In genomic region chr19:38268539-38268938, GRCh38 we compare ENCODE assay signal across 15 cellular contexts. TPM values are rescaled to one million over a fixed set of nuclear protein-coding genes. Genes with fewer than 3 reads are reported as not detected.
DNase-seq lines count a peak whose midpoint lies in the region; ATAC-seq, FAIRE-seq and TF ChIP-seq lines count a peak whose summit lies in the region.
"Had no signal": no experiment of that assay in that cellular context is flagged by ENCODE, and none has a peak within 500 bp of the region (broad histone marks: within the 10 kb centered on the region; RNA-seq: fewer than 3 reads in every experiment).

No MANE protein-coding gene starts in this region.

- H3K4me3 ChIP-seq in HUES64 (ENCODE audit: low read length): no peak overlapping the region
- H3K4me3 ChIP-seq in keratinocyte (ENCODE audit: control insufficient read depth in 2 of 3, extremely low read depth in 1 of 3, insufficient read depth in 2 of 3, low read depth in 1 of 3, low read length in 3 of 3): peak overlapping the region; percentile 90 to 99 (median 96)
- no peak overlapping the region for H3K4me3 ChIP-seq in suprapubic skin
- H3K4me3 ChIP-seq in thyroid gland (replicated peaks in 1 of 3): no peak overlapping the region
- H3K4me3 ChIP-seq: ovary had no signal

- H3K27ac Mint-ChIP-seq in activated T-helper 2 cell treated with anti-CD3 and anti-CD28 coated beads, Interferon-gamma antibody, Interleukin-2, Interleukin-4, amounts not matched to agents 10 μg/mL and 5 μg/mL and 100 μg/mL, durations not matched to agents 14 hours and 24 hours and 36 hours: peak overlapping the region; percentile 3
- no peak overlapping the region for H3K27ac Mint-ChIP-seq in endothelial cell (ENCODE audit: unreplicated experiment)
- H3K27ac Mint-ChIP-seq: activated naive CD8-positive, alpha-beta T cell treated with anti-CD3 and anti-CD28 coated beads for 36 hours; CD4-positive, alpha-beta T cell had no signal

- peaks cover 8% of the 10 kb centered on the region for H3K9me1 ChIP-seq in keratinocyte (ENCODE audit: control insufficient read depth, extremely low read depth, insufficient read depth, low read length)

- peaks cover 91% of the 10 kb centered on the region for H3K79me2 ChIP-seq in keratinocyte (ENCODE audit: control insufficient read depth, insufficient read depth, low read length)

- 69% methylated on average over 8 of the region's 8 CpGs for WGBS in HUES64
- 49% methylated on average over 8 of the region's 8 CpGs for WGBS in suprapubic skin
- 74 to 81% methylated on average over 8 of the region's 8 CpGs for WGBS in thyroid gland, 2 donors

- H3K27me3 ChIP-seq in HUES64 (ENCODE audit: insufficient read depth, low read length): no peaks in the 10 kb centered on the region
- no peaks in the 10 kb centered on the region for H3K27me3 ChIP-seq in keratinocyte (ENCODE audit: control insufficient read depth, extremely low read depth, insufficient read depth, low read length)
- H3K27me3 ChIP-seq in suprapubic skin: peaks cover 4% of the 10 kb centered on the region
- H3K27me3 ChIP-seq in thyroid gland: no peaks in the 10 kb centered on the region
- H3K27me3 ChIP-seq: ovary had no signal

- TF ChIP-seq CTCF in keratinocyte (optimal IDR thresholded peaks at IDR 0.05 in 1 of 3, IDR thresholded peaks at IDR 0.05 in 1 of 3, conservative IDR thresholded peaks at IDR 0.05 in 1 of 3; ENCODE audit: extremely low read depth in 1 of 3, insufficient read depth in 2 of 3, low read length in 3 of 3): no peak
- no peak for TF ChIP-seq CTCF in suprapubic skin (IDR thresholded peaks at IDR 0.05)
- no peak for TF ChIP-seq CTCF in endothelial cell (IDR thresholded peaks at IDR 0.05; ENCODE audit: unreplicated experiment)
- no peak for TF ChIP-seq CTCF in thyroid gland (IDR thresholded peaks at IDR 0.05)

- intact Hi-C loops in activated T-helper 2 cell treated with anti-CD3 and anti-CD28 coated beads, Interferon-gamma antibody, Interleukin-2, Interleukin-4, amounts not matched to agents 10 μg/mL and 5 μg/mL and 100 μg/mL, durations not matched to agents 14 hours and 24 hours and 36 hours (cut with micrococcal nuclease): no loop called here
- intact Hi-C loops in thyroid gland (cut with DNase I): no loop called here

- H3K27ac ChIP-seq in HUES64 (ENCODE audit: low read depth, low read length) (peak overlapping the region; percentile 47; the same call in 1 of the 2 replicates), keratinocyte (ENCODE audit: control insufficient read depth, insufficient read depth, low read length) (peak overlapping the region; percentile 95), suprapubic skin (peak overlapping the region; percentile 87), thyroid gland (peak overlapping the region in 1 of 3 donors; percentile 76)

- H3K27me3 Mint-ChIP-seq in activated T-helper 2 cell treated with anti-CD3 and anti-CD28 coated beads, Interferon-gamma antibody, Interleukin-2, Interleukin-4, amounts not matched to agents 10 μg/mL and 5 μg/mL and 100 μg/mL, durations not matched to agents 14 hours and 24 hours and 36 hours (ENCODE audit: low read depth): no peaks in the 10 kb centered on the region
- peaks cover 10% of the 10 kb centered on the region for H3K27me3 Mint-ChIP-seq in endothelial cell (ENCODE audit: unreplicated experiment)
- H3K27me3 Mint-ChIP-seq: activated naive CD8-positive, alpha-beta T cell treated with anti-CD3 and anti-CD28 coated beads for 36 hours; CD4-positive, alpha-beta T cell had no signal

- DNase-seq in activated T-helper 2 cell treated with anti-CD3 and anti-CD28 coated beads, Interferon-gamma antibody, Interleukin-2, Interleukin-4, amounts not matched to agents 10 μg/mL and 5 μg/mL and 100 μg/mL, durations not matched to agents 14 hours and 24 hours and 36 hours (ENCODE audit: low spot score): no peak
- DNase-seq in keratinocyte (ENCODE audit: low read depth, low spot score): no peak
- DNase-seq in suprapubic skin (ENCODE audit: low spot score in 2 of 2): no peak
- no peak for DNase-seq in endothelial cell (ENCODE audit: low spot score)
- DNase-seq in thyroid gland: no peak
- DNase-seq: activated naive CD8-positive, alpha-beta T cell treated with anti-CD3 and anti-CD28 coated beads for 36 hours; CD4-positive, alpha-beta T cell; Kasumi-1; NCI-H2029 treated with DMSO at 0.1 percent for 48 hours; ovary had no signal

- dilution Hi-C loops in keratinocyte (cut with MboI; ENCODE audit: extremely low pct_ligation_motif_present, low sequenced_read_pairs): no loop called here

- TF ChIP-seq POLR2A in suprapubic skin (IDR thresholded peaks at IDR 0.05) (no peak), thyroid gland (IDR thresholded peaks at IDR 0.05) (no peak)

- H3K9me3 ChIP-seq in HUES64 (ENCODE audit: insufficient read depth, low read depth, low read length): no peaks in the 10 kb centered on the region
- H3K9me3 ChIP-seq in keratinocyte (ENCODE audit: control insufficient read depth, low read depth, low read length): no peaks in the 10 kb centered on the region
- H3K9me3 ChIP-seq in suprapubic skin: no peaks in the 10 kb centered on the region
- no peaks in the 10 kb centered on the region for H3K9me3 ChIP-seq in thyroid gland
- H3K9me3 ChIP-seq: ovary had no signal

- peaks cover 18% of the 10 kb centered on the region for H3K36me3 Mint-ChIP-seq in activated T-helper 2 cell treated with anti-CD3 and anti-CD28 coated beads, Interferon-gamma antibody, Interleukin-2, Interleukin-4, amounts not matched to agents 10 μg/mL and 5 μg/mL and 100 μg/mL, durations not matched to agents 14 hours and 24 hours and 36 hours (ENCODE audit: low read depth)
- no peaks in the 10 kb centered on the region for H3K36me3 Mint-ChIP-seq in endothelial cell (ENCODE audit: low read depth, unreplicated experiment)

- H3K4me3 Mint-ChIP-seq in activated T-helper 2 cell treated with anti-CD3 and anti-CD28 coated beads, Interferon-gamma antibody, Interleukin-2, Interleukin-4, amounts not matched to agents 10 μg/mL and 5 μg/mL and 100 μg/mL, durations not matched to agents 14 hours and 24 hours and 36 hours (ENCODE audit: low read depth): no peak overlapping the region
- no peak overlapping the region for H3K4me3 Mint-ChIP-seq in endothelial cell (ENCODE audit: unreplicated experiment)
- H3K4me3 Mint-ChIP-seq: activated naive CD8-positive, alpha-beta T cell treated with anti-CD3 and anti-CD28 coated beads for 36 hours had no signal

- H3K9ac ChIP-seq in HUES64 (ENCODE audit: low read depth, low read length) (no peak overlapping the region), keratinocyte (ENCODE audit: control insufficient read depth, extremely low read depth, insufficient read depth, low read length) (peak overlapping the region; percentile 93)

- no peak overlapping the region for H2AFZ ChIP-seq in keratinocyte (ENCODE audit: control insufficient read depth, low read length)

- H3K4me1 ChIP-seq in HUES64 (ENCODE audit: insufficient read depth, low read length) (peaks cover 34% of the 10 kb centered on the region), keratinocyte (ENCODE audit: control insufficient read depth, extremely low read depth, insufficient read depth, low read length) (peaks cover 38% of the 10 kb centered on the region), suprapubic skin (peaks cover 50% of the 10 kb centered on the region), thyroid gland (peaks cover 33 to 58% of the 10 kb centered on the region in 2 donors)

- H3K36me3 ChIP-seq in HUES64 (ENCODE audit: insufficient read depth, low read length): no peaks in the 10 kb centered on the region
- H3K36me3 ChIP-seq in keratinocyte (ENCODE audit: control insufficient read depth in 2 of 2, extremely low read depth in 1 of 2, insufficient read depth in 2 of 2, low read length in 2 of 2): peaks cover 7 to 21% of the 10 kb centered on the region in 2 experiments
- H3K36me3 ChIP-seq in suprapubic skin: no peaks in the 10 kb centered on the region
- no peaks in the 10 kb centered on the region for H3K36me3 ChIP-seq in thyroid gland
- H3K36me3 ChIP-seq: ovary had no signal

- H3K4me1 Mint-ChIP-seq in activated T-helper 2 cell treated with anti-CD3 and anti-CD28 coated beads, Interferon-gamma antibody, Interleukin-2, Interleukin-4, amounts not matched to agents 10 μg/mL and 5 μg/mL and 100 μg/mL, durations not matched to agents 14 hours and 24 hours and 36 hours (ENCODE audit: low read depth): peaks cover 50% of the 10 kb centered on the region
- peaks cover 29% of the 10 kb centered on the region for H3K4me1 Mint-ChIP-seq in endothelial cell (ENCODE audit: unreplicated experiment)

- peaks cover 40% of the 10 kb centered on the region for H4K20me1 ChIP-seq in keratinocyte (ENCODE audit: control insufficient read depth, extremely low read depth, insufficient read depth, low read length)

- H3K9me3 Mint-ChIP-seq in activated T-helper 2 cell treated with anti-CD3 and anti-CD28 coated beads, Interferon-gamma antibody, Interleukin-2, Interleukin-4, amounts not matched to agents 10 μg/mL and 5 μg/mL and 100 μg/mL, durations not matched to agents 14 hours and 24 hours and 36 hours: no peaks in the 10 kb centered on the region
- no peaks in the 10 kb centered on the region for H3K9me3 Mint-ChIP-seq in endothelial cell (ENCODE audit: unreplicated experiment)
- H3K9me3 Mint-ChIP-seq: CD4-positive, alpha-beta T cell had no signal

- peak overlapping the region; percentile 99 for H3K4me2 ChIP-seq in keratinocyte (ENCODE audit: control insufficient read depth, extremely low read depth, insufficient read depth, low read depth, low read length)

- TF ChIP-seq EP300 in suprapubic skin (IDR thresholded peaks at IDR 0.05): no peak

- no peak for ATAC-seq in HG03457 (IDR thresholded peaks at IDR 0.05; ENCODE audit: unreplicated experiment)

- peak; percentile 41 for FAIRE-seq in keratinocyte (lab: Jason Lieb, UNC)
- FAIRE-seq: G401.6 had no signal

RNA-seq across cellular contexts. Expression of gene SPINT2, which starts 4.2 kb away (rescaled TPM):
- polyA plus RNA-seq in HUES64 (2013, experiment 1 of 2): 158 TPM
- 161 TPM for polyA plus RNA-seq in HUES64 (2013, experiment 2 of 2)
- total RNA-seq in activated T-helper 2 cell treated with anti-CD3 and anti-CD28 coated beads, Interferon-gamma antibody, Interleukin-2, Interleukin-4, amounts not matched to agents 10 μg/mL and 5 μg/mL and 100 μg/mL, durations not matched to agents 14 hours and 24 hours and 36 hours: 161 and 165 TPM in 2 replicates
- polyA plus RNA-seq in keratinocyte: 362 to 472 TPM (median 363 TPM) in 3 replicates
- polyA plus RNA-seq in keratinocyte (2011; ENCODE audit: low read depth): 293 TPM
- 250 and 352 TPM in 2 replicates for polyA plus RNA-seq in keratinocyte (2011; cell fraction: cytosol; rRNA removed)
- polyA plus RNA-seq in keratinocyte (2011; cell fraction: nucleus; rRNA removed): 891 and 980 TPM in 2 replicates
- polyA plus RNA-seq in keratinocyte (2012; ENCODE audit: low replicate concordance): 601 and 646 TPM in 2 replicates
- 182 to 293 TPM (median 269 TPM) in 3 replicates for polyA minus RNA-seq in keratinocyte
- polyA minus RNA-seq in keratinocyte (2011; cell fraction: cytosol; rRNA and poly(A)+ RNA removed): 465 TPM
- 290 and 325 TPM in 2 replicates for polyA minus RNA-seq in keratinocyte (2011; cell fraction: nucleus; rRNA and poly(A)+ RNA removed)
- total RNA-seq in suprapubic skin: 100 to 1,000 TPM; 359 to 639 (median 494) TPM
- total RNA-seq in endothelial cell (ENCODE audit: unreplicated experiment): 93.4 TPM
- 1,000 to 10,000 TPM in 1 of 4 donors, 100 to 1,000 TPM in 3; 424 to 1,529 (median 712) TPM for total RNA-seq in thyroid gland
- total RNA-seq: SK-MEL-5 had no signal

RNA-seq across cellular contexts. Expression of gene PPP1R14A, which starts 12.4 kb away (rescaled TPM):
- 4.4 TPM for polyA plus RNA-seq in HUES64 (2013, experiment 1 of 2)
- 7.0 TPM for polyA plus RNA-seq in HUES64 (2013, experiment 2 of 2)
- total RNA-seq in activated T-helper 2 cell treated with anti-CD3 and anti-CD28 coated beads, Interferon-gamma antibody, Interleukin-2, Interleukin-4, amounts not matched to agents 10 μg/mL and 5 μg/mL and 100 μg/mL, durations not matched to agents 14 hours and 24 hours and 36 hours: 98.7 and 98.9 TPM in 2 replicates
- 2.6 to 3.1 TPM (median 2.7 TPM) in 3 replicates for polyA plus RNA-seq in keratinocyte
- 1.6 TPM for polyA plus RNA-seq in keratinocyte (2011; ENCODE audit: low read depth)
- 0.79 and 3.3 TPM in 2 replicates for polyA plus RNA-seq in keratinocyte (2011; cell fraction: cytosol; rRNA removed)
- polyA plus RNA-seq in keratinocyte (2011; cell fraction: nucleus; rRNA removed): 1.3 and 1.4 TPM in 2 replicates
- 0.75 and 5.7 TPM in 2 replicates for polyA plus RNA-seq in keratinocyte (2012; ENCODE audit: low replicate concordance)
- 0.43 TPM in 1 of 3 replicates, not detected in the others for polyA minus RNA-seq in keratinocyte
- 5.9 TPM for polyA minus RNA-seq in keratinocyte (2011; cell fraction: cytosol; rRNA and poly(A)+ RNA removed)
- polyA minus RNA-seq in keratinocyte (2011; cell fraction: nucleus; rRNA and poly(A)+ RNA removed): not detected in 2 replicates
- total RNA-seq in suprapubic skin: 10 to 100 TPM in 1 of 4 donors, 1 to 10 TPM in 3; 2.3 to 13.3 (median 7.7) TPM
- 2.1 TPM for total RNA-seq in endothelial cell (ENCODE audit: unreplicated experiment)
- 10 to 100 TPM in 1 of 4 donors, 1 to 10 TPM in 3; 2.8 to 11.9 (median 4.3) TPM for total RNA-seq in thyroid gland
- total RNA-seq: activated naive CD8-positive, alpha-beta T cell treated with anti-CD3 and anti-CD28 coated beads for 36 hours; CD4-positive, alpha-beta T cell; SK-MEL-5 had no signal

RNA-seq across cellular contexts. Expression of gene C19orf33, which starts 35.5 kb away (rescaled TPM):
- polyA plus RNA-seq in HUES64 (2013, experiment 1 of 2): 0.95 TPM
- polyA plus RNA-seq in HUES64 (2013, experiment 2 of 2): not detected
- total RNA-seq in activated T-helper 2 cell treated with anti-CD3 and anti-CD28 coated beads, Interferon-gamma antibody, Interleukin-2, Interleukin-4, amounts not matched to agents 10 μg/mL and 5 μg/mL and 100 μg/mL, durations not matched to agents 14 hours and 24 hours and 36 hours: 2.0 TPM in 1 of 2 replicates, not detected in the other
- polyA plus RNA-seq in keratinocyte: 302 to 496 TPM (median 366 TPM) in 3 replicates
- 241 TPM for polyA plus RNA-seq in keratinocyte (2011; ENCODE audit: low read depth)
- polyA plus RNA-seq in keratinocyte (2011; cell fraction: cytosol; rRNA removed): 214 and 781 TPM in 2 replicates
- 102 and 139 TPM in 2 replicates for polyA plus RNA-seq in keratinocyte (2011; cell fraction: nucleus; rRNA removed)
- 360 and 816 TPM in 2 replicates for polyA plus RNA-seq in keratinocyte (2012; ENCODE audit: low replicate concordance)
- 35.2 to 58.7 TPM (median 44.3 TPM) in 3 replicates for polyA minus RNA-seq in keratinocyte
- 220 TPM for polyA minus RNA-seq in keratinocyte (2011; cell fraction: cytosol; rRNA and poly(A)+ RNA removed)
- 42.0 and 55.5 TPM in 2 replicates for polyA minus RNA-seq in keratinocyte (2011; cell fraction: nucleus; rRNA and poly(A)+ RNA removed)
- total RNA-seq in suprapubic skin: 100 to 1,000 TPM; 182 to 452 (median 349) TPM
- total RNA-seq in endothelial cell (ENCODE audit: unreplicated experiment): 2.7 TPM
- total RNA-seq in thyroid gland: 10 to 100 TPM in 3 of 4 donors, not detected in 1; 16.2 to 26.3 (median 17.2) TPM
- total RNA-seq: activated naive CD8-positive, alpha-beta T cell treated with anti-CD3 and anti-CD28 coated beads for 36 hours; CD4-positive, alpha-beta T cell; cerebellum; SK-MEL-5 had no signal

RNA-seq across cellular contexts. Expression of gene DPF1, which starts 44.5 kb away (rescaled TPM):
- polyA plus RNA-seq in HUES64 (2013, experiment 1 of 2): 10.9 TPM
- polyA plus RNA-seq in HUES64 (2013, experiment 2 of 2): 7.2 TPM
- 3.2 and 3.4 TPM in 2 replicates for total RNA-seq in activated T-helper 2 cell treated with anti-CD3 and anti-CD28 coated beads, Interferon-gamma antibody, Interleukin-2, Interleukin-4, amounts not matched to agents 10 μg/mL and 5 μg/mL and 100 μg/mL, durations not matched to agents 14 hours and 24 hours and 36 hours
- 1.5 to 1.9 TPM (median 1.8 TPM) in 3 replicates for polyA plus RNA-seq in keratinocyte
- polyA plus RNA-seq in keratinocyte (2011; ENCODE audit: low read depth): 1.3 TPM
- 0.78 and 2.1 TPM in 2 replicates for polyA plus RNA-seq in keratinocyte (2011; cell fraction: cytosol; rRNA removed)
- polyA plus RNA-seq in keratinocyte (2011; cell fraction: nucleus; rRNA removed): 3.4 and 3.5 TPM in 2 replicates
- polyA plus RNA-seq in keratinocyte (2012; ENCODE audit: low replicate concordance): 0.71 and 1.9 TPM in 2 replicates
- 1.3 to 2.4 TPM (median 2.0 TPM) in 3 replicates for polyA minus RNA-seq in keratinocyte
- 2.9 TPM for polyA minus RNA-seq in keratinocyte (2011; cell fraction: cytosol; rRNA and poly(A)+ RNA removed)
- polyA minus RNA-seq in keratinocyte (2011; cell fraction: nucleus; rRNA and poly(A)+ RNA removed): 0.84 and 0.93 TPM in 2 replicates
- total RNA-seq in suprapubic skin: 1 to 10 TPM in 1 of 4 donors, not detected in 3; 1.1 TPM
- total RNA-seq in endothelial cell (ENCODE audit: unreplicated experiment): 6.0 TPM
- total RNA-seq in thyroid gland: not detected
- total RNA-seq: CD4-positive, alpha-beta T cell had no signal

RNA-seq across cellular contexts. Expression of gene YIF1B, which starts 47.2 kb away (rescaled TPM):
- polyA plus RNA-seq in HUES64 (2013, experiment 1 of 2): 71.2 TPM
- polyA plus RNA-seq in HUES64 (2013, experiment 2 of 2): 84.3 TPM
- 106 and 114 TPM in 2 replicates for total RNA-seq in activated T-helper 2 cell treated with anti-CD3 and anti-CD28 coated beads, Interferon-gamma antibody, Interleukin-2, Interleukin-4, amounts not matched to agents 10 μg/mL and 5 μg/mL and 100 μg/mL, durations not matched to agents 14 hours and 24 hours and 36 hours
- 38.1 to 66.5 TPM (median 47.6 TPM) in 3 replicates for polyA plus RNA-seq in keratinocyte
- polyA plus RNA-seq in keratinocyte (2011; ENCODE audit: low read depth): 7.4 TPM
- polyA plus RNA-seq in keratinocyte (2011; cell fraction: cytosol; rRNA removed): 29.0 and 58.3 TPM in 2 replicates
- 25.8 and 36.8 TPM in 2 replicates for polyA plus RNA-seq in keratinocyte (2011; cell fraction: nucleus; rRNA removed)
- polyA plus RNA-seq in keratinocyte (2012; ENCODE audit: low replicate concordance): 26.1 and 50.0 TPM in 2 replicates
- polyA minus RNA-seq in keratinocyte: 40.3 to 62.6 TPM (median 40.9 TPM) in 3 replicates
- 51.8 TPM for polyA minus RNA-seq in keratinocyte (2011; cell fraction: cytosol; rRNA and poly(A)+ RNA removed)
- 12.3 and 12.4 TPM in 2 replicates for polyA minus RNA-seq in keratinocyte (2011; cell fraction: nucleus; rRNA and poly(A)+ RNA removed)
- total RNA-seq in suprapubic skin (10 to 100 TPM; 14.2 to 36.4 (median 26.1) TPM), endothelial cell (ENCODE audit: unreplicated experiment) (55.2 TPM), thyroid gland (10 to 100 TPM; 12.9 to 30.9 (median 21.0) TPM)

Comparison
In these comparisons a context has a peak if more than half of its experiments do, and no peak if none do; other contexts are left out.
1. H3K4me3 ChIP-seq: peak in keratinocyte (3 of 3); none in HUES64 (single experiment), suprapubic skin (single experiment) and thyroid gland (0 of 3).
2. RNA of gene C19orf33, which starts 35.5 kb away (total RNA-seq): 182 to 452 TPM in suprapubic skin; 16.2 to 26.3 TPM in thyroid gland, 2.7 TPM in endothelial cell (single experiment) and 2.0 TPM in activated T-helper 2 cell treated with anti-CD3 and anti-CD28 coated beads, Interferon-gamma antibody, Interleukin-2, Interleukin-4, amounts not matched to agents 10 μg/mL and 5 μg/mL and 100 μg/mL, durations not matched to agents 14 hours and 24 hours and 36 hours; every median in the first group is over 4 times any median in the second.